Comparison of ENCODE assay signal across 10 cellular contexts in genomic region chr1:234620272-234620711, GRCh38. TPM values are rescaled to one million over a fixed set of nuclear protein-coding genes. Genes with fewer than 3 reads are reported as not detected.
DNase-seq lines count a peak whose midpoint lies in the region; ATAC-seq lines count a peak whose summit lies in the region.
"Had no signal": no experiment of that assay in that cellular context is flagged by ENCODE, and none has a peak within 500 bp of the region (broad histone marks: within the 10 kb centered on the region; RNA-seq: fewer than 3 reads in every experiment).

No MANE protein-coding gene starts in this region.

- H3K9me3 Mint-ChIP-seq in dendritic cell treated with granulocyte-macrophage colony-stimulating factor and Interleukin-4, amounts not matched to agents 40 ng/mL and 50 ng/mL, for 4 days, result no peaks in the 10 kb centered on the region

- H3K4me3 ChIP-seq in neuronal stem cell (ENCODE audit: low read length in 2 of 2), result no peak overlapping the region
- H3K4me3 ChIP-seq: SK-N-MC had no signal

- ATAC-seq in esophagus mucosa (no peak), HG02798 (IDR thresholded peaks at IDR 0.05; ENCODE audit: poor library complexity, unreplicated experiment) (no peak)

- H3K4me1 ChIP-seq in neuronal stem cell (ENCODE audit: control insufficient read depth in 2 of 2, insufficient read depth in 1 of 2, low read depth in 1 of 2, low read length in 2 of 2), result peaks cover 19 to 28% of the 10 kb centered on the region in 2 donors

- H3K18ac ChIP-seq in neuronal stem cell (ENCODE audit: low read length), result peak overlapping the region; percentile 64

- H2BK12ac ChIP-seq in neuronal stem cell (ENCODE audit: low read length), result no peak overlapping the region

- H3K14ac ChIP-seq in neuronal stem cell (ENCODE audit: low read length), result no peak overlapping the region

- no CpG with 5 or more reads among the region's 4 CpGs for WGBS in neuronal stem cell (ENCODE audit: extremely low coverage in 2 of 2, insufficient read length in 2 of 2, insufficient replicate concordance in 1 of 2), 2 donors

- no peaks in the 10 kb centered on the region for H3K79me1 ChIP-seq in neuronal stem cell (ENCODE audit: low read depth, low read length)

- H3K4me3 Mint-ChIP-seq in dendritic cell treated with granulocyte-macrophage colony-stimulating factor and Interleukin-4, amounts not matched to agents 40 ng/mL and 50 ng/mL, for 4 days, result no peak overlapping the region

- no peak overlapping the region for H4K8ac ChIP-seq in neuronal stem cell (ENCODE audit: low read depth, low read length)

- H3K9me3 ChIP-seq in neuronal stem cell (replicated peaks in 1 of 2; ENCODE audit: control insufficient read depth in 2 of 2, insufficient read depth in 1 of 2, low read depth in 1 of 2, low read length in 2 of 2), result no peaks in the 10 kb centered on the region

- no peak overlapping the region for H4K91ac ChIP-seq in neuronal stem cell (ENCODE audit: low read depth, low read length, poor library complexity)

- no peak overlapping the region for H3K27ac ChIP-seq in neuronal stem cell (replicated peaks; ENCODE audit: low read length)
- H3K27ac ChIP-seq: SK-N-MC had no signal

- no peak overlapping the region for H3K23ac ChIP-seq in neuronal stem cell (ENCODE audit: low read depth, low read length, poor library complexity)

- no peak overlapping the region for H2BK120ac ChIP-seq in neuronal stem cell (ENCODE audit: low read depth, low read length)

- H2AFZ ChIP-seq in neuronal stem cell (ENCODE audit: low read length), result no peak overlapping the region

- DNase-seq in DMS 273 treated with DMSO at 0.1 percent for 48 hours (lab: John Stamatoyannopoulos, UW) (peak; percentile 52), NCI-H1092 treated with DMSO at 0.1 percent for 48 hours (lab: John Stamatoyannopoulos, UW) (peak; percentile 87), neuronal stem cell (ENCODE audit: low spot score) (no peak), Kasumi-1 (lab: John Stamatoyannopoulos, UW) (no peak), occipital lobe (lab: John Stamatoyannopoulos, UW) (no peak)
- DNase-seq: activated CD8-positive, alpha-beta memory T cell treated with anti-CD3 and anti-CD28 coated beads, Interleukin-2, amount 50 U/mL, for 48 hours had no signal

- H2BK5ac ChIP-seq in neuronal stem cell (ENCODE audit: low read length), result no peak overlapping the region

- H3K27me3 ChIP-seq in neuronal stem cell (ENCODE audit: control insufficient read depth in 3 of 3, insufficient read depth in 3 of 3, low read depth in 1 of 3, low read length in 3 of 3), result no peaks in the 10 kb centered on the region

- no peak overlapping the region for H2AK5ac ChIP-seq in neuronal stem cell (ENCODE audit: low read depth, low read length)

- H3K9ac ChIP-seq in neuronal stem cell (ENCODE audit: low read depth, low read length, poor library complexity), result no peak overlapping the region

- H3K36me3 ChIP-seq in neuronal stem cell (replicated peaks in 1 of 2; ENCODE audit: control insufficient read depth in 2 of 2, insufficient read depth in 2 of 2, low read length in 2 of 2), result no peaks in the 10 kb centered on the region

- H3K27me3 Mint-ChIP-seq in dendritic cell treated with granulocyte-macrophage colony-stimulating factor and Interleukin-4, amounts not matched to agents 40 ng/mL and 50 ng/mL, for 4 days, result no peaks in the 10 kb centered on the region

- intact Hi-C loops in dendritic cell treated with granulocyte-macrophage colony-stimulating factor and Interleukin-4, amounts not matched to agents 40 ng/mL and 50 ng/mL, for 4 days (cut with micrococcal nuclease), result loop anchor here (2.0 kb wide), 1 partner anchor 37 kb away; no protein-coding TSS in a partner anchor

- H2BK15ac ChIP-seq in neuronal stem cell (ENCODE audit: low read length), result no peak overlapping the region

- H3K4ac ChIP-seq in neuronal stem cell (ENCODE audit: low read length), result no peak overlapping the region

- H3K4me2 ChIP-seq in neuronal stem cell (ENCODE audit: insufficient read depth, low read length, poor library complexity, severe bottlenecking), result no peak overlapping the region

- no peaks in the 10 kb centered on the region for H3K36me3 Mint-ChIP-seq in dendritic cell treated with granulocyte-macrophage colony-stimulating factor and Interleukin-4, amounts not matched to agents 40 ng/mL and 50 ng/mL, for 4 days (ENCODE audit: low read depth)

- peak overlapping the region; percentile 88 for H3K27ac Mint-ChIP-seq in dendritic cell treated with granulocyte-macrophage colony-stimulating factor and Interleukin-4, amounts not matched to agents 40 ng/mL and 50 ng/mL, for 4 days

- peaks cover 42% of the 10 kb centered on the region for H3K4me1 Mint-ChIP-seq in dendritic cell treated with granulocyte-macrophage colony-stimulating factor and Interleukin-4, amounts not matched to agents 40 ng/mL and 50 ng/mL, for 4 days (ENCODE audit: low read depth)

RNA-seq across cellular contexts. Expression of gene IRF2BP2, which starts 10.3 kb away (rescaled TPM):
- 28.8 TPM for polyA plus RNA-seq in neuronal stem cell (2013, experiment 1 of 2)
- 29.3 TPM for polyA plus RNA-seq in neuronal stem cell (2013, experiment 2 of 2)
- total RNA-seq in esophagus mucosa (78.2 TPM), occipital lobe (140 TPM)

Comparison
In these comparisons a context has a peak if more than half of its experiments do, and no peak if none do; other contexts are left out.
1. DNase-seq: peak in DMS 273 treated with DMSO at 0.1 percent for 48 hours (single experiment) and NCI-H1092 treated with DMSO at 0.1 percent for 48 hours (single experiment); none in neuronal stem cell (single experiment), Kasumi-1 (0 of 2) and occipital lobe (single experiment).